In the genomic region with DNA sequence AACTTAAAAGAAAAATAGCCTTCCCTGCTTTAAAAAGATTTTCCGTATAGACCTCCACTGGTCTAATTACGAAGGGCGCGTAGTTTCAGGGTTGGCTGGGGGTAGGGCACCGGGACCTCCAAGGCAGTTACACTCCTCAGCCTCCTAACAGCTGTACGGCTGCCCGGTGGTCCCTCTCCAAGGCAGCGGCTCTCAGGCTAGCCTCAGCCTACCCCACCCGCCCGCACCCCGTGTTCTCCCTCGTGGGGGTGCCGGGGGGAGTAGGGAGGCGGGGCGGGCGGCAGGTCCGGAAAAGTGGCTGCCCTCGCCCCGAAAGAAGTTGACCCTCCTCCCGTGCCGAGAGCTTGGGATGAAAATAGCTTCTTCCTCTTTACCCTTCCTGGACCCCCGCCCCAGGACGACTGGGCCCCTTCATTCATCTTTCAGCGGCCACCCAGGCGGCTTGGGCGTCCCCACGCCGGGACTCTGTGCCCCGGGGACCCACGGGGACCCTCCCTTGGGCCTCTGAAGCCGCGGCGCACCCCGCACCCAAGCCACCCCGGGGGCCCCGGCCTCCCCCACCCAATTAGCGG, we compare ENCODE assay signal across 8 cellular contexts. TPM values are rescaled to one million over a fixed set of nuclear protein-coding genes. Genes with fewer than 3 reads are reported as not detected.
DNase-seq lines count a peak whose midpoint lies in the region; ATAC-seq and TF ChIP-seq lines count a peak whose summit lies in the region.

No MANE protein-coding gene starts in this region.

- H3K4me3 ChIP-seq in fibroblast of mammary gland (ENCODE audit: control insufficient read depth, low read depth, low read length) (peak overlapping the region; percentile 70), neural cell (ENCODE audit: low read length) (peak overlapping the region; percentile 92)

- peaks cover 24% of the 10 kb centered on the region for H3K79me2 ChIP-seq in neural cell (replicated peaks; ENCODE audit: insufficient read depth, low read length)

- peak; percentile 43 for DNase-seq in NOMO-1 treated with DMSO at 0.1 percent for 48 hours (lab: John Stamatoyannopoulos, UW; ENCODE audit: unreplicated experiment)
- DNase-seq in NOMO-1 treated with dmso at 0.1 percent for 144 hours (lab: John Stamatoyannopoulos, UW; ENCODE audit: unreplicated experiment) = no peak
- DNase-seq in MV-4-11 (lab: John Stamatoyannopoulos, UW) = peak; percentile 46
- DNase-seq in activated T-cell treated with anti-CD3 and anti-CD28 coated beads, Interleukin-2, amount 50 U/mL, for 4 hours = no peak
- DNase-seq in fibroblast of mammary gland (ENCODE audit: low read depth) = peak; percentile 27
- DNase-seq in middle frontal gyrus (ENCODE audit: extremely low spot score, low spot score) = no peak

- H4K20me1 ChIP-seq in neural cell (ENCODE audit: insufficient read depth) = no peaks in the 10 kb centered on the region

- no peaks in the 10 kb centered on the region for H3K27me3 Mint-ChIP-seq in activated T-cell treated with anti-CD3 and anti-CD28 coated beads, Interleukin-2, amount 50 U/mL, for 4 hours (ENCODE audit: low read depth)

- no peak for TF ChIP-seq RAD21 in neural cell (conservative IDR thresholded peaks at IDR 0.05)

- H3K4me3 Mint-ChIP-seq in activated T-cell treated with anti-CD3 and anti-CD28 coated beads, Interleukin-2, amount 50 U/mL, for 4 hours = peak overlapping the region; percentile 70

- TF ChIP-seq CTCF in fibroblast of mammary gland (conservative IDR thresholded peaks at IDR 0.05; ENCODE audit: control insufficient read depth, insufficient read depth, low read depth, low read length) (no peak), neural cell (IDR thresholded peaks at IDR 0.05; ENCODE audit: poor library complexity, severe bottlenecking) (no peak)

- H3K9me2 ChIP-seq in neural cell (ENCODE audit: insufficient read depth, low read length) = no peaks in the 10 kb centered on the region

- no peaks in the 10 kb centered on the region for H3K36me3 ChIP-seq in neural cell (ENCODE audit: insufficient read depth, low read length)

- no peaks in the 10 kb centered on the region for H3K9me3 Mint-ChIP-seq in activated T-cell treated with anti-CD3 and anti-CD28 coated beads, Interleukin-2, amount 50 U/mL, for 4 hours

- no peaks in the 10 kb centered on the region for H3F3A ChIP-seq in neural cell (ENCODE audit: insufficient read depth, low read length, poor library complexity, severe bottlenecking)

- H2AFZ ChIP-seq in neural cell (ENCODE audit: low read depth, low read length) = peak overlapping the region; percentile 91

- TF ChIP-seq EP300 in neural cell (conservative IDR thresholded peaks at IDR 0.05; ENCODE audit: poor library complexity, severe bottlenecking) = no peak

- H3K4me1 Mint-ChIP-seq in activated T-cell treated with anti-CD3 and anti-CD28 coated beads, Interleukin-2, amount 50 U/mL, for 4 hours (ENCODE audit: low read depth) = peaks cover 28% of the 10 kb centered on the region

- peak overlapping the region; percentile 89 for H3K4me2 ChIP-seq in neural cell (ENCODE audit: low read length)

- no peaks in the 10 kb centered on the region for H3K27me3 ChIP-seq in neural cell (ENCODE audit: insufficient read depth, low read depth, low read length)

- no peaks in the 10 kb centered on the region for H3K36me3 Mint-ChIP-seq in activated T-cell treated with anti-CD3 and anti-CD28 coated beads, Interleukin-2, amount 50 U/mL, for 4 hours (ENCODE audit: insufficient read depth)

- no peak for ATAC-seq in activated T-cell treated with anti-CD3 and anti-CD28 coated beads, Interleukin-2, amount 50 U/mL, for 4 hours
- no peak for ATAC-seq in HG02852 (IDR thresholded peaks at IDR 0.05; ENCODE audit: unreplicated experiment)

- H3K9me3 ChIP-seq in neural cell (ENCODE audit: low read length) = no peaks in the 10 kb centered on the region

- peak overlapping the region; percentile 97 for H3K9ac ChIP-seq in neural cell (ENCODE audit: low read length)

- peak overlapping the region; percentile 98 for H3K27ac ChIP-seq in neural cell (ENCODE audit: low read length)

TF ChIP-seq in neural cell, 6 proteins besides CTCF, POLR2A, EP300 and RAD21:
- TF ChIP-seq REST (IDR thresholded peaks at IDR 0.05; ENCODE audit: borderline replicate concordance) = no peak
- no peak for TF ChIP-seq EZH2 (IDR thresholded peaks at IDR 0.05; ENCODE audit: borderline replicate concordance, insufficient read depth, low read length, poor library complexity, severe bottlenecking)
- TF ChIP-seq MXI1 (conservative IDR thresholded peaks at IDR 0.05; ENCODE audit: poor library complexity, severe bottlenecking) = no peak
- TF ChIP-seq SMC3 (conservative IDR thresholded peaks at IDR 0.05; ENCODE audit: poor library complexity) = no peak
- no peak for TF ChIP-seq POLR2AphosphoS5 (IDR thresholded peaks at IDR 0.05)
- no peak for TF ChIP-seq TAF1 (IDR thresholded peaks at IDR 0.05; ENCODE audit: low read depth)
TF ChIP-seq in neural cell: peak in this region for 0.

RNA-seq across cellular contexts. Expression of gene RCOR1, which starts 1.0 kb away (rescaled TPM):
- total RNA-seq in activated T-cell treated with anti-CD3 and anti-CD28 coated beads, Interleukin-2, amount 50 U/mL, for 4 hours = 10 to 100 TPM; 12.5 to 14.7 (median 13.9) TPM
- polyA plus RNA-seq in neural cell = 7.4 and 10.4 TPM in 2 replicates
- polyA minus RNA-seq in neural cell = 12.5 and 14.6 TPM in 2 replicates

Comparison
In these comparisons a context has a peak if more than half of its experiments do, and no peak if none do; other contexts are left out.
1. DNase-seq: peak in NOMO-1 treated with DMSO at 0.1 percent for 48 hours (single experiment), MV-4-11 (single experiment) and fibroblast of mammary gland (single experiment); none in NOMO-1 treated with dmso at 0.1 percent for 144 hours (single experiment), activated T-cell treated with anti-CD3 and anti-CD28 coated beads, Interleukin-2, amount 50 U/mL, for 4 hours (single experiment) and middle frontal gyrus (single experiment).